ENCODE assay signal across 8 cellular contexts in the genomic region with DNA sequence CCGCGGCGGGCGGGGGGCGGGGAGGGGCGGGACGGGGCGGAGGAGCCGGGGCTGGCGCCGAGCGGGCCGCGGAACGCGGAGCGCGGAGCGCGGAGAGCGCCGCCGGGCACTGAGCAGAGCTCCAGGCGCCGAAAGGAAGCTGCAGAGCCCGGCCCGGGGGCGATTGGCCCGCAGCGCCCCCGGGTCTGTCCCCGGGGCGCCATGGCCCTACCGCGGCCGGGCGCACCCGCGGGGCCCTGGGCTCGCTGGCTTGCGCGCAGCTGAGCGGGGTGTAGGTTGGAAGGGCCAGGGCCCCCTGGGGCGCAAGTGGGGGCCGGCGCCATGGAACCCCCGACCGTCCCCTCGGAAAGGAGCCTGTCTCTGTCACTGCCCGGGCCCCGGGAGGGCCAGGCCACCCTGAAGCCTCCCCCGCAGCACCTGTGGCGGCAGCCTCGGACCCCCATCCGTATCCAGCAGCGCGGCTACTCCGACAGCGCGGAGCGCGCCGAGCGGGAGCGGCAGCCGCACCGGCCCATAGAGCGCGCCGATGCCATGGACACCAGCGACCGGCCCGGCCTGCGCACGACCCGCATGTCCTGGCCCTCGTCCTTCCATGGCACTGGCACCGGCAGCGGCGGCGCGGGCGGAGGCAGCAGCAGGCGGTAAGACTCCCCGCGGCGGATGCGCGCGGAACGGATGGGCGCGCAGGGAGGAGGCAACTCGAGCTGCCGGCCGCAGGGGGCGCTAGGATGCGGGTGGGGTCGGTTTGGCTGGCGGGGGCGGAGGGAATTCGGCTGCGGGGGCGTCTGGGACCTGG. TPM values are rescaled to one million over a fixed set of nuclear protein-coding genes. Genes with fewer than 3 reads are reported as not detected.
DNase-seq lines count a peak whose midpoint lies in the region; TF ChIP-seq lines count a peak whose summit lies in the region.

Gene PDE4A (plus strand): TSS at position 95 of the 796 bp plus-strand sequence. CDS start 227 bp downstream, at position 322.

- peak within 1 kb of the TSS; percentile 38 for H3K4me3 ChIP-seq in suprapubic skin

- DNase-seq in AG08396 (ENCODE audit: low spot score) (peak; percentile 58), GM13976 (ENCODE audit: low spot score) (peak; percentile 69), SK-MEL-5 (ENCODE audit: low read depth, low spot score) (peak; percentile 39), astrocyte of the hippocampus (ENCODE audit: low read depth, low spot score) (peak; percentile 65), kidney tubule cell (ENCODE audit: low spot score) (peak; percentile 36), suprapubic skin (ENCODE audit: low spot score in 2 of 2) (no peak), DMS153 treated with DMSO at 0.1 percent for 48 hours (lab: John Stamatoyannopoulos, UW; ENCODE audit: unreplicated experiment) (no peak), occipital lobe (lab: John Stamatoyannopoulos, UW) (no peak)

- H3K4me1 ChIP-seq in suprapubic skin: peaks cover 72% of the 10 kb centered on the region

- H3K27me3 ChIP-seq in suprapubic skin: peaks cover 87% of the 10 kb centered on the region

- no peaks in the 10 kb centered on the region for H3K36me3 ChIP-seq in suprapubic skin

- WGBS in suprapubic skin: 0% methylated on average over 7 of the region's 104 CpGs

- H3K27ac ChIP-seq in suprapubic skin: no peak within 1 kb of the TSS

- in situ Hi-C loops in GM13976 (cut with MboI; ENCODE audit: low sequenced_read_pairs, unreplicated experiment) (no loop called here), SK-MEL-5 (cut with HindIII; ENCODE audit: low pct_unique_long_range_greater_than_20kb, low sequenced_read_pairs) (no loop called here)

- TF ChIP-seq CTCF in GM13976 (IDR thresholded peaks at IDR 0.05; ENCODE audit: borderline replicate concordance, control extremely low read depth, extremely low read depth, insufficient read depth, missing control alignments) (peak; percentile 77), suprapubic skin (IDR thresholded peaks at IDR 0.05) (peak in 1 of 2 donors; percentile 48)

- no peak for TF ChIP-seq EP300 in suprapubic skin (IDR thresholded peaks at IDR 0.05)

- no peaks in the 10 kb centered on the region for H3K9me3 ChIP-seq in suprapubic skin

- no peak for TF ChIP-seq POLR2A in suprapubic skin (IDR thresholded peaks at IDR 0.05)

RNA-seq across cellular contexts. Expression of gene PDE4A, which starts in this region (rescaled TPM):
- 1.5 and 2.5 TPM in 2 replicates for total RNA-seq in SK-MEL-5 (2014; rRNA removed; shearing (Covaris generic))
- polyA plus RNA-seq in SK-MEL-5 (2015; cell fraction: cytosol; rRNA removed): 6.1 and 7.6 TPM in 2 replicates
- 4.8 and 6.4 TPM in 2 replicates for polyA plus RNA-seq in SK-MEL-5 (2015; cell fraction: nucleus; rRNA removed)
- 1 to 10 TPM; 3.7 to 7.9 (median 5.6) TPM for total RNA-seq in suprapubic skin
- total RNA-seq in occipital lobe: 5.6 TPM

Comparison
In these comparisons a context has a peak if more than half of its experiments do, and no peak if none do; other contexts are left out.
1. DNase-seq: peak in AG08396 (single experiment), GM13976 (single experiment), SK-MEL-5 (single experiment), astrocyte of the hippocampus (single experiment) and kidney tubule cell (single experiment); none in suprapubic skin (0 of 2), DMS153 treated with DMSO at 0.1 percent for 48 hours (single experiment) and occipital lobe (single experiment).